ENCODE assay signal across 15 cellular contexts in genomic region chr17:73950515-73950914, GRCh38.
"Had no signal": no experiment of that assay in that cellular context is flagged by ENCODE, and none has a peak within 500 bp of the region (broad histone marks: within the 10 kb centered on the region; RNA-seq: fewer than 3 reads in every experiment).

No MANE protein-coding gene starts in this region.

- H3K36me3 ChIP-seq: spleen, transverse colon had no signal

- H3K4me3 ChIP-seq: lung, mucosa of descending colon, spleen, transverse colon had no signal

- H3K9me3 ChIP-seq: mucosa of descending colon, spleen, transverse colon had no signal

- H3K27ac ChIP-seq: spleen, transverse colon had no signal

- DNase-seq: activated CD4-positive, alpha-beta T cell treated with anti-CD3 and anti-CD28 coated beads for 1 hour; activated CD4-positive, alpha-beta T cell treated with anti-CD3 and anti-CD28 coated beads, Interleukin-2, amount 50 U/mL, for 48 hours; activated CD8-positive, alpha-beta memory T cell treated with anti-CD3 and anti-CD28 coated beads, Interleukin-2, amount 10 ng/mL, durations not matched to agents 7 days and 5 days; activated effector memory CD4-positive, alpha-beta T cell treated with Interleukin-2 at 50 U/mL for 16 hours; activated T-cell treated with anti-CD3 and anti-CD28 coated beads, Interleukin-2, amount 50 U/mL, for 24 hours; amygdala; dermis blood vessel endothelial cell; left cardiac atrium; mucosa of descending colon; naive thymus-derived CD8-positive, alpha-beta T cell; occipital lobe; spleen; stimulated activated CD4-positive, alpha-beta T cell treated with anti-CD3 and anti-CD28 coated beads, Interleukin-1b, Interleukin-23, amount 100 ng/mL, for 48 hours; transverse colon had no signal
